In the genomic region with DNA sequence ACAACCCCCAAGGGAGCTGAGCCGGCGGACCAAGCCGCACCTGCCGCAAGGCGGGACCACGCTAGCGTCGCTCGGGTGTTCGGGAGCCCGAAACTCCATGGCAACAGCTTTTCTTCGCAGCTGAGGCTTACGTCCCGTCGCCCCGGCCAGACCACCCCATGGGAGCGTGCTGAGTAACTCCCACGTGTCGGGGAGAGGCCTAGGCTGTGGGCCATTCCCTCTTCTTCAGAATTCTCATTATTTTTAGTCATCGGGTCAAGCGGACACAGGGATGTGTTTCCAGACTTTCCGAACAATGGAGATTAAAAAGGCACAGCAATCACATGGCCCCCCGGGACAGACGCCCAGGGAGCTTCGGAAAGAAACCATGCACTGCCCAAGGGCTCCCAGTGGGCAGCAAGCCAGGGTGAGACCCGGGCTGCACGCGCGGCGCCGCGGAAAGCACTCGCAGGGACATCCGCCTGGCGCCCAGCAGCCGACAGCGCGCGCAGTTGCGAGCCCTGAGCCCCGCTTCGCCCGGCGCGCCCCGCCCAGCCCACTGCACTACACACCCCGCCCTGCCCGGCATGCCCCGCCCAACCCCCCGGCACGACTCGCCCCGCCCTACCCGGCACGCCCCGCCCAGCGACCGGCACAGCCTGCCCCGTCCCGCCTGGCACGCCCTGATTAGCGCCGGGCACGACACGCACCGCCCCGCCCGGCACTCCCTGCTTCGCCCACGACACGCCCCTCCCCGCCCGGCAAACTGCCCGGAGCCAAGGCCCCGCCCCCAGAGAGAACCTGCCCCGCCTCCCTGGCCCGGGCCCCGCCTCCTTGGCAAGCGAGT, we compare ENCODE assay signal across 1 cellular context.
TF ChIP-seq lines count a peak whose summit lies in the region.

No MANE protein-coding gene starts in this region.

TF ChIP-seq in A549, 52 proteins besides CTCF, POLR2A, EP300 and RAD21 (continued from another document):
- TF ChIP-seq, protein P1, sequence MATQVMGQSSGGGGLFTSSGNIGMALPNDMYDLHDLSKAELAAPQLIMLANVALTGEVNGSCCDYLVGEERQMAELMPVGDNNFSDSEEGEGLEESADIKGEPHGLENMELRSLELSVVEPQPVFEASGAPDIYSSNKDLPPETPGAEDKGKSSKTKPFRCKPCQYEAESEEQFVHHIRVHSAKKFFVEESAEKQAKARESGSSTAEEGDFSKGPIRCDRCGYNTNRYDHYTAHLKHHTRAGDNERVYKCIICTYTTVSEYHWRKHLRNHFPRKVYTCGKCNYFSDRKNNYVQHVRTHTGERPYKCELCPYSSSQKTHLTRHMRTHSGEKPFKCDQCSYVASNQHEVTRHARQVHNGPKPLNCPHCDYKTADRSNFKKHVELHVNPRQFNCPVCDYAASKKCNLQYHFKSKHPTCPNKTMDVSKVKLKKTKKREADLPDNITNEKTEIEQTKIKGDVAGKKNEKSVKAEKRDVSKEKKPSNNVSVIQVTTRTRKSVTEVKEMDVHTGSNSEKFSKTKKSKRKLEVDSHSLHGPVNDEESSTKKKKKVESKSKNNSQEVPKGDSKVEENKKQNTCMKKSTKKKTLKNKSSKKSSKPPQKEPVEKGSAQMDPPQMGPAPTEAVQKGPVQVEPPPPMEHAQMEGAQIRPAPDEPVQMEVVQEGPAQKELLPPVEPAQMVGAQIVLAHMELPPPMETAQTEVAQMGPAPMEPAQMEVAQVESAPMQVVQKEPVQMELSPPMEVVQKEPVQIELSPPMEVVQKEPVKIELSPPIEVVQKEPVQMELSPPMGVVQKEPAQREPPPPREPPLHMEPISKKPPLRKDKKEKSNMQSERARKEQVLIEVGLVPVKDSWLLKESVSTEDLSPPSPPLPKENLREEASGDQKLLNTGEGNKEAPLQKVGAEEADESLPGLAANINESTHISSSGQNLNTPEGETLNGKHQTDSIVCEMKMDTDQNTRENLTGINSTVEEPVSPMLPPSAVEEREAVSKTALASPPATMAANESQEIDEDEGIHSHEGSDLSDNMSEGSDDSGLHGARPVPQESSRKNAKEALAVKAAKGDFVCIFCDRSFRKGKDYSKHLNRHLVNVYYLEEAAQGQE (IDR thresholded peaks at IDR 0.05), result no peak
- TF ChIP-seq SREBF2 (IDR thresholded peaks at IDR 0.05) (no peak), ZC3H11A (IDR thresholded peaks at IDR 0.05) (no peak), BHLHE40 (IDR thresholded peaks at IDR 0.05; ENCODE audit: low read depth, low read length) (no peak), HOXA7 (CRISPR knock-in tag; IDR thresholded peaks at IDR 0.05) (no peak), EHF (CRISPR knock-in tag; IDR thresholded peaks at IDR 0.05) (no peak), JUN (IDR thresholded peaks at IDR 0.05) (peak in 1 of 2 experiments; percentile 64; a peak in 2 of 5 replicates), ZFP36 (IDR thresholded peaks at IDR 0.05; ENCODE audit: borderline replicate concordance, partially characterized antibody) (no peak), RFX5 (IDR thresholded peaks at IDR 0.05) (no peak), NR3C1 (IDR thresholded peaks at IDR 0.05) (no peak), CBX2 (IDR thresholded peaks at IDR 0.05; ENCODE audit: borderline replicate concordance, low read depth) (no peak), MAFK (IDR thresholded peaks at IDR 0.05; ENCODE audit: partially characterized antibody) (no peak), FOSB (CRISPR knock-in tag; IDR thresholded peaks at IDR 0.05) (no peak), HOXB5 (CRISPR knock-in tag; IDR thresholded peaks at IDR 0.05) (peak; percentile 75), GATA3 (IDR thresholded peaks at IDR 0.05; ENCODE audit: borderline replicate concordance) (0 out of 2 replicates have a peak, but pooled peaks have one; percentile 10), SMC3 (IDR thresholded peaks at IDR 0.05) (0 out of 3 replicates have a peak, but pooled peaks have one; percentile 4), MYC (IDR thresholded peaks at IDR 0.05; ENCODE audit: borderline replicate concordance, low read length) (no peak; the same call in 1 of the 2 replicates), NFE2L2 (conservative IDR thresholded peaks at IDR 0.05; ENCODE audit: low read length) (no peak), TP53 (CRISPR knock-in tag; IDR thresholded peaks at IDR 0.05) (no peak), EHMT2 (IDR thresholded peaks at IDR 0.05; ENCODE audit: low read depth) (no peak), KDM5A (IDR thresholded peaks at IDR 0.05) (no peak), HEYL (CRISPR knock-in tag; IDR thresholded peaks at IDR 0.05) (no peak), NPAS2 (CRISPR knock-in tag; IDR thresholded peaks at IDR 0.05; ENCODE audit: borderline replicate concordance) (no peak), JUNB (IDR thresholded peaks at IDR 0.05) (no peak), ZSCAN20 (CRISPR knock-in tag; IDR thresholded peaks at IDR 0.05) (no peak), FOXS1 (CRISPR knock-in tag; IDR thresholded peaks at IDR 0.05) (no peak), MAZ (IDR thresholded peaks at IDR 0.05; ENCODE audit: borderline replicate concordance, low read depth, low read length) (no peak), PHF8 (IDR thresholded peaks at IDR 0.05; ENCODE audit: borderline replicate concordance, low read depth) (peak; percentile 91), KDM1A (IDR thresholded peaks at IDR 0.05; ENCODE audit: low read depth) (no peak), TFCP2L1 (CRISPR knock-in tag; IDR thresholded peaks at IDR 0.05) (no peak), ZNF302 (CRISPR knock-in tag; IDR thresholded peaks at IDR 0.05) (no peak), RNF2 (IDR thresholded peaks at IDR 0.05; ENCODE audit: borderline replicate concordance, low read depth) (no peak; the same call in 1 of the 2 replicates), CHD2 (IDR thresholded peaks at IDR 0.05; ENCODE audit: low read length, partially characterized antibody) (no peak), HOXB13 (CRISPR knock-in tag; IDR thresholded peaks at IDR 0.05; ENCODE audit: low read depth) (no peak), FOSL2 (IDR thresholded peaks at IDR 0.05) (no peak), FOSL2 (CRISPR knock-in tag; IDR thresholded peaks at IDR 0.05) (peak; percentile 17; the same call in 1 of the 2 replicates)
- TF ChIP-seq, protein P2, sequence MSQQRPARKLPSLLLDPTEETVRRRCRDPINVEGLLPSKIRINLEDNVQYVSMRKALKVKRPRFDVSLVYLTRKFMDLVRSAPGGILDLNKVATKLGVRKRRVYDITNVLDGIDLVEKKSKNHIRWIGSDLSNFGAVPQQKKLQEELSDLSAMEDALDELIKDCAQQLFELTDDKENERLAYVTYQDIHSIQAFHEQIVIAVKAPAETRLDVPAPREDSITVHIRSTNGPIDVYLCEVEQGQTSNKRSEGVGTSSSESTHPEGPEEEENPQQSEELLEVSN (IDR thresholded peaks at IDR 0.05; ENCODE audit: borderline replicate concordance, low read depth), result peak; percentile 85; the same call in 1 of the 2 replicates
- TF ChIP-seq, protein P3, sequence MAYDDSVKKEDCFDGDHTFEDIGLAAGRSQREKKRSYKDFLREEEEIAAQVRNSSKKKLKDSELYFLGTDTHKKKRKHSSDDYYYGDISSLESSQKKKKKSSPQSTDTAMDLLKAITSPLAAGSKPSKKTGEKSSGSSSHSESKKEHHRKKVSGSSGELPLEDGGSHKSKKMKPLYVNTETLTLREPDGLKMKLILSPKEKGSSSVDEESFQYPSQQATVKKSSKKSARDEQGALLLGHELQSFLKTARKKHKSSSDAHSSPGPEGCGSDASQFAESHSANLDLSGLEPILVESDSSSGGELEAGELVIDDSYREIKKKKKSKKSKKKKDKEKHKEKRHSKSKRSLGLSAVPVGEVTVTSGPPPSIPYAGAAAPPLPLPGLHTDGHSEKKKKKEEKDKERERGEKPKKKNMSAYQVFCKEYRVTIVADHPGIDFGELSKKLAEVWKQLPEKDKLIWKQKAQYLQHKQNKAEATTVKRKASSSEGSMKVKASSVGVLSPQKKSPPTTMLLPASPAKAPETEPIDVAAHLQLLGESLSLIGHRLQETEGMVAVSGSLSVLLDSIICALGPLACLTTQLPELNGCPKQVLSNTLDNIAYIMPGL (CRISPR knock-in tag; IDR thresholded peaks at IDR 0.05; ENCODE audit: borderline replicate concordance), result no peak
- TF ChIP-seq, protein P4, sequence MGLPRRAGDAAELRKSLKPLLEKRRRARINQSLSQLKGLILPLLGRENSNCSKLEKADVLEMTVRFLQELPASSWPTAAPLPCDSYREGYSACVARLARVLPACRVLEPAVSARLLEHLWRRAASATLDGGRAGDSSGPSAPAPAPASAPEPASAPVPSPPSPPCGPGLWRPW (IDR thresholded peaks at IDR 0.05), result no peak
- TF ChIP-seq, protein P5, sequence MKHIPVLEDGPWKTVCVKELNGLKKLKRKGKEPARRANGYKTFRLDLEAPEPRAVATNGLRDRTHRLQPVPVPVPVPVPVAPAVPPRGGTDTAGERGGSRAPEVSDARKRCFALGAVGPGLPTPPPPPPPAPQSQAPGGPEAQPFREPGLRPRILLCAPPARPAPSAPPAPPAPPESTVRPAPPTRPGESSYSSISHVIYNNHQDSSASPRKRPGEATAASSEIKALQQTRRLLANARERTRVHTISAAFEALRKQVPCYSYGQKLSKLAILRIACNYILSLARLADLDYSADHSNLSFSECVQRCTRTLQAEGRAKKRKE (CRISPR knock-in tag; IDR thresholded peaks at IDR 0.05; ENCODE audit: low read depth), result no peak
- TF ChIP-seq, protein P6, sequence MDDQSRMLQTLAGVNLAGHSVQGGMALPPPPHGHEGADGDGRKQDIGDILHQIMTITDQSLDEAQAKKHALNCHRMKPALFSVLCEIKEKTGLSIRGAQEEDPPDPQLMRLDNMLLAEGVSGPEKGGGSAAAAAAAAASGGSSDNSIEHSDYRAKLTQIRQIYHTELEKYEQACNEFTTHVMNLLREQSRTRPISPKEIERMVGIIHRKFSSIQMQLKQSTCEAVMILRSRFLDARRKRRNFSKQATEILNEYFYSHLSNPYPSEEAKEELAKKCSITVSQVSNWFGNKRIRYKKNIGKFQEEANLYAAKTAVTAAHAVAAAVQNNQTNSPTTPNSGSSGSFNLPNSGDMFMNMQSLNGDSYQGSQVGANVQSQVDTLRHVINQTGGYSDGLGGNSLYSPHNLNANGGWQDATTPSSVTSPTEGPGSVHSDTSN (IDR thresholded peaks at IDR 0.05), result no peak; the same call in 1 of the 2 replicates
- TF ChIP-seq, protein P7, sequence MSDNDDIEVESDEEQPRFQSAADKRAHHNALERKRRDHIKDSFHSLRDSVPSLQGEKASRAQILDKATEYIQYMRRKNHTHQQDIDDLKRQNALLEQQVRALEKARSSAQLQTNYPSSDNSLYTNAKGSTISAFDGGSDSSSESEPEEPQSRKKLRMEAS (IDR thresholded peaks at IDR 0.05), result peak; percentile 92
